Comparison of ENCODE assay signal across 8 cellular contexts in the genomic region with DNA sequence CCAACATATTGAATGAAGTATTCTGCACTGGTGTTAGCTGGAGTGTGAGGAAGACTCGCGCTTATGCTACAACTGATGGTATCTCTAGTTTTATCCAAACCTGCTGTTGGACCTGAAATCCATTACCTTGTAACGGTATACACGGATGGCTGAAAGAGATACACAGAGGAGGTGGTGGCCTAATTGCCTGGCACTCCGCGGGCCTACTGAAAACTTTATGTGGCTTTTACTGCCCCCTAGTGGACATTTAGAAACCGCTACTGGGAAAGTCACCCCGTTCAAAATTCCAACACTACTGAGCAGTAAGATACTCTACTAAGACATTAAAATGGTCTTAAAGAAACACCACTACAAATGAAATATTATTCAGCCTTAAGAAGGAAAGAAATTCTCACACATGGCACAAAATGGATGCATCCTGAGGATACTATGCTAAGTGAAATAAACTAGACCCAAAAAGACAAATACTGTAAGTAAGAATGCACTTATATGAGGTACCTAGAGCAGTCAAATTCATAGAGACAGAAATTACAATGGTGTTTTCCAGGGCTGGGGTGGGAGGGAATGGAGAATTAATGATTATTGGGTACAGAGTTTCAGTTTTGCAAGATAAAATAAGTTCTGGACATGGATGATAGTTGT.
DNase-seq lines count a peak whose midpoint lies in the region; ATAC-seq and TF ChIP-seq lines count a peak whose summit lies in the region.

No MANE protein-coding gene starts in this region.

- intact Hi-C loops in ascending aorta (cut with DNase I): loop anchor here (1.0 to 5.0 kb wide), 4 partner anchors 245 to 446 kb away; no protein-coding TSS in a partner anchor
- intact Hi-C loops in gastrocnemius medialis (cut with DNase I; ENCODE audit: low total_unique reads): loop anchor here (1.0 to 2.0 kb wide), 4 partner anchors 248 to 446 kb away; no protein-coding TSS in a partner anchor

- ATAC-seq in gastrocnemius medialis (peak; percentile 88 to 90), HG02970 (IDR thresholded peaks at IDR 0.05; ENCODE audit: low FRiP score, unreplicated experiment) (no peak)

- peak; percentile 75 to 79 (median 78) for TF ChIP-seq CTCF in ascending aorta (IDR thresholded peaks at IDR 0.05)
- peak; percentile 83 to 90 (median 86) for TF ChIP-seq CTCF in gastrocnemius medialis (IDR thresholded peaks at IDR 0.05 in 4 of 5, conservative IDR thresholded peaks at IDR 0.05 in 1 of 5)

- peak in 4 of 6 experiments; percentile 2 to 70 (median 21) for DNase-seq in stimulated activated naive CD4-positive, alpha-beta T cell (lab: John Stamatoyannopoulos, UW)
- no peak for DNase-seq in stimulated activated naive CD4-positive, alpha-beta T cell treated with Interleukin-2 at 50 U/mL for 16 hours (lab: John Stamatoyannopoulos, UW)
- DNase-seq in MG63: peak; percentile 36
- DNase-seq in SHP77 (lab: John Stamatoyannopoulos, UW): peak; percentile 74 to 82
- DNase-seq in ascending aorta (ENCODE audit: low spot score in 2 of 2): peak in 1 of 2 donors; percentile 76
- DNase-seq in hepatic stellate cell (ENCODE audit: low spot score): peak; percentile 70
- DNase-seq in gastrocnemius medialis: peak; percentile 58 to 76

- H3K9me3 ChIP-seq in MG63 (no peaks in the 10 kb centered on the region), ascending aorta (no peaks in the 10 kb centered on the region), gastrocnemius medialis (no peaks in the 10 kb centered on the region)

- H3K27ac ChIP-seq in ascending aorta (no peak overlapping the region), gastrocnemius medialis (peak overlapping the region in 1 of 4 donors; percentile 30)

- no peak overlapping the region for H3K4me3 ChIP-seq in MG63
- H3K4me3 ChIP-seq in ascending aorta: no peak overlapping the region
- H3K4me3 ChIP-seq in gastrocnemius medialis: no peak overlapping the region

- in situ Hi-C loops in gastrocnemius medialis (cut with MboI; ENCODE audit: low sequenced_read_pairs in 4 of 4): loop anchor here (5.0 to 25.0 kb wide), 8 partner anchors 128 to 450 kb away; no protein-coding TSS in a partner anchor

- TF ChIP-seq POLR2A in gastrocnemius medialis (IDR thresholded peaks at IDR 0.05): no peak

- H3K36me3 ChIP-seq in MG63 (no peaks in the 10 kb centered on the region), ascending aorta (peaks cover 8 to 9% of the 10 kb centered on the region in 2 donors), gastrocnemius medialis (no peaks in the 10 kb centered on the region)

- no peaks in the 10 kb centered on the region for H3K27me3 ChIP-seq in MG63
- no peaks in the 10 kb centered on the region for H3K27me3 ChIP-seq in ascending aorta
- H3K27me3 ChIP-seq in gastrocnemius medialis: no peaks in the 10 kb centered on the region

- H3K4me1 ChIP-seq in ascending aorta (peaks cover 0 to 1% of the 10 kb centered on the region in 2 donors), gastrocnemius medialis (peaks cover 30 to 32% of the 10 kb centered on the region in 2 donors)
